Comparison of ENCODE assay signal across 11 cellular contexts in genomic region chr10:109966961-109967738, GRCh38. TPM values are rescaled to one million over a fixed set of nuclear protein-coding genes. Genes with fewer than 3 reads are reported as not detected.
DNase-seq lines count a peak whose midpoint lies in the region; ATAC-seq and TF ChIP-seq lines count a peak whose summit lies in the region.
"Had no signal": no experiment of that assay in that cellular context is flagged by ENCODE, and none has a peak within 500 bp of the region (broad histone marks: within the 10 kb centered on the region; RNA-seq: fewer than 3 reads in every experiment).

No MANE protein-coding gene starts in this region.

- peak overlapping the region; percentile 72 for H3K27ac ChIP-seq in trophoblast cell (ENCODE audit: low read depth, low read length)

- no peaks in the 10 kb centered on the region for H3K36me3 ChIP-seq in trophoblast cell (ENCODE audit: control insufficient read depth in 1 of 2, insufficient read depth in 2 of 2, low read length in 2 of 2)

- H3K79me2 ChIP-seq in trophoblast cell (ENCODE audit: control insufficient read depth, insufficient read depth, low read length, poor library complexity), result no peaks in the 10 kb centered on the region

- ATAC-seq in SK-N-SH treated with all-trans-retinoic acid at 6 μM for 48 hours, result peak; percentile 92
- no peak for ATAC-seq in HG02840 (IDR thresholded peaks at IDR 0.05; ENCODE audit: low FRiP score, unreplicated experiment)
- no peak for ATAC-seq in HG02870 (IDR thresholded peaks at IDR 0.05; ENCODE audit: unreplicated experiment)

- H3K4me2 ChIP-seq in trophoblast cell (ENCODE audit: low read length), result peak overlapping the region; percentile 31

- no peak overlapping the region for H2AFZ ChIP-seq in trophoblast cell (ENCODE audit: insufficient read depth, low read length, poor library complexity)

- no peak overlapping the region for H3K4ac ChIP-seq in trophoblast cell (ENCODE audit: low read depth, low read length)

- TF ChIP-seq CTCF in glutamatergic neuron (IDR thresholded peaks at IDR 0.05; ENCODE audit: partially characterized antibody, unreplicated experiment), result no peak

- no peak overlapping the region for H3K4me3 ChIP-seq in trophoblast cell (ENCODE audit: low read depth, low read length)

- no peaks in the 10 kb centered on the region for H3K36me3 Mint-ChIP-seq in glutamatergic neuron (ENCODE audit: unreplicated experiment)
- H3K36me3 Mint-ChIP-seq: memory B cell had no signal

- no CpG with 5 or more reads among the region's 9 CpGs for WGBS in trophoblast cell (ENCODE audit: extremely low coverage, insufficient coverage, insufficient read length)

- peak overlapping the region; percentile 70 for H3K27ac Mint-ChIP-seq in glutamatergic neuron (ENCODE audit: unreplicated experiment)
- H3K27ac Mint-ChIP-seq: memory B cell had no signal

- peaks cover 5 to 9% of the 10 kb centered on the region in 2 experiments for H3K4me1 ChIP-seq in trophoblast cell (ENCODE audit: control insufficient read depth in 1 of 2, insufficient read depth in 2 of 2, low read length in 2 of 2)

- no peak overlapping the region for H3K14ac ChIP-seq in trophoblast cell (ENCODE audit: low read length)

- H3K4me1 Mint-ChIP-seq in glutamatergic neuron (ENCODE audit: low read depth, unreplicated experiment), result peaks cover 28% of the 10 kb centered on the region
- H3K4me1 Mint-ChIP-seq: memory B cell had no signal

- H3K9me3 ChIP-seq in trophoblast cell (ENCODE audit: insufficient read depth, low read depth, low read length), result no peaks in the 10 kb centered on the region

- H4K91ac ChIP-seq in trophoblast cell (ENCODE audit: low read depth, low read length), result no peak overlapping the region

- H3K4me3 Mint-ChIP-seq in glutamatergic neuron (ENCODE audit: unreplicated experiment), result no peak overlapping the region
- H3K4me3 Mint-ChIP-seq: central memory CD8-positive, alpha-beta T cell; memory B cell had no signal

- DNase-seq in ELR (ENCODE audit: low read depth), result peak; percentile 74
- peak; percentile 50 for DNase-seq in glutamatergic neuron
- no peak for DNase-seq in trophoblast cell
- DNase-seq in AML-193 (lab: John Stamatoyannopoulos, UW), result no peak
- no peak for DNase-seq in HuH-7.5 (ENCODE audit: low spot score)
- DNase-seq: NCI-H2081 treated with DMSO at 0.1 percent for 48 hours had no signal

- no peak overlapping the region for H2BK12ac ChIP-seq in trophoblast cell (ENCODE audit: low read length)

- peaks cover 3% of the 10 kb centered on the region for H3K79me1 ChIP-seq in trophoblast cell (ENCODE audit: low read length)

- H3K23ac ChIP-seq in trophoblast cell (ENCODE audit: low read length), result no peak overlapping the region

- H3K9me3 Mint-ChIP-seq in glutamatergic neuron (ENCODE audit: unreplicated experiment), result no peaks in the 10 kb centered on the region
- H3K9me3 Mint-ChIP-seq: central memory CD8-positive, alpha-beta T cell; memory B cell had no signal

- no peak overlapping the region for H4K8ac ChIP-seq in trophoblast cell (ENCODE audit: low read depth, low read length)

- H3K9ac ChIP-seq in trophoblast cell (ENCODE audit: low read length), result peak overlapping the region; percentile 5

- no peak overlapping the region for H3K18ac ChIP-seq in trophoblast cell (ENCODE audit: low read length)

- peaks cover 2% of the 10 kb centered on the region for H3K27me3 Mint-ChIP-seq in glutamatergic neuron (ENCODE audit: unreplicated experiment)
- H3K27me3 Mint-ChIP-seq: central memory CD8-positive, alpha-beta T cell; memory B cell had no signal

- no peak overlapping the region for H4K12ac ChIP-seq in trophoblast cell (ENCODE audit: low read depth, low read length)

- no peaks in the 10 kb centered on the region for H3K27me3 ChIP-seq in trophoblast cell (ENCODE audit: insufficient read depth, low read length)

- no peak overlapping the region for H2BK5ac ChIP-seq in trophoblast cell (ENCODE audit: low read depth, low read length, poor library complexity)

- no peak overlapping the region for H2BK120ac ChIP-seq in trophoblast cell (ENCODE audit: insufficient read depth, low read length, poor library complexity)

- H2AK5ac ChIP-seq in trophoblast cell (ENCODE audit: low read length), result no peak overlapping the region

TF ChIP-seq in SK-N-SH treated with all-trans-retinoic acid at 6 μM for 48 hours, 23 proteins besides CTCF, POLR2A, EP300 and RAD21 (continues in another document):
- TF ChIP-seq CREB5 (CRISPR knock-in tag; IDR thresholded peaks at IDR 0.05; ENCODE audit: low read depth), result peak; percentile 80
- TF ChIP-seq ZNF70 (CRISPR knock-in tag; IDR thresholded peaks at IDR 0.05), result no peak
- TF ChIP-seq PATZ1 (CRISPR knock-in tag; IDR thresholded peaks at IDR 0.05; ENCODE audit: borderline replicate concordance), result peak; percentile 17; the same call in 1 of the 2 replicates
- TF ChIP-seq OSR1 (CRISPR knock-in tag; IDR thresholded peaks at IDR 0.05), result no peak
- TF ChIP-seq POU6F1 (CRISPR knock-in tag; IDR thresholded peaks at IDR 0.05; ENCODE audit: borderline replicate concordance, low read depth), result 0 out of 2 replicates have a peak, but pooled peaks have one; percentile 10
- TF ChIP-seq ZFP30 (CRISPR knock-in tag; IDR thresholded peaks at IDR 0.05), result no peak
- no peak for TF ChIP-seq CSDC2 (CRISPR knock-in tag; IDR thresholded peaks at IDR 0.05)
- TF ChIP-seq ZC3H10 (CRISPR knock-in tag; IDR thresholded peaks at IDR 0.05), result no peak
- TF ChIP-seq ZFP3 (CRISPR knock-in tag; IDR thresholded peaks at IDR 0.05), result peak; percentile 11; the same call in 1 of the 2 replicates
- peak; percentile 98 for TF ChIP-seq TSHZ2 (CRISPR knock-in tag; IDR thresholded peaks at IDR 0.05)

RNA-seq across cellular contexts. Expression of gene ADD3, which starts 40.6 kb away (rescaled TPM):
- total RNA-seq in glutamatergic neuron (ENCODE audit: unreplicated experiment), result 22.8 TPM
- polyA plus RNA-seq in trophoblast cell (2013), result 62.9 and 91.7 TPM in 2 replicates

RNA-seq across cellular contexts. Expression of gene XPNPEP1, which starts 43.8 kb away (rescaled TPM):
- total RNA-seq in glutamatergic neuron (ENCODE audit: unreplicated experiment), result 51.4 TPM
- 48.2 and 48.7 TPM in 2 replicates for polyA plus RNA-seq in trophoblast cell (2013)

Comparison
In these comparisons a context has a peak if more than half of its experiments do, and no peak if none do; other contexts are left out.
1. DNase-seq: peak in ELR (single experiment) and glutamatergic neuron (single experiment); none in trophoblast cell (0 of 2), AML-193 (0 of 2) and HuH-7.5 (single experiment).